In the genomic region with DNA sequence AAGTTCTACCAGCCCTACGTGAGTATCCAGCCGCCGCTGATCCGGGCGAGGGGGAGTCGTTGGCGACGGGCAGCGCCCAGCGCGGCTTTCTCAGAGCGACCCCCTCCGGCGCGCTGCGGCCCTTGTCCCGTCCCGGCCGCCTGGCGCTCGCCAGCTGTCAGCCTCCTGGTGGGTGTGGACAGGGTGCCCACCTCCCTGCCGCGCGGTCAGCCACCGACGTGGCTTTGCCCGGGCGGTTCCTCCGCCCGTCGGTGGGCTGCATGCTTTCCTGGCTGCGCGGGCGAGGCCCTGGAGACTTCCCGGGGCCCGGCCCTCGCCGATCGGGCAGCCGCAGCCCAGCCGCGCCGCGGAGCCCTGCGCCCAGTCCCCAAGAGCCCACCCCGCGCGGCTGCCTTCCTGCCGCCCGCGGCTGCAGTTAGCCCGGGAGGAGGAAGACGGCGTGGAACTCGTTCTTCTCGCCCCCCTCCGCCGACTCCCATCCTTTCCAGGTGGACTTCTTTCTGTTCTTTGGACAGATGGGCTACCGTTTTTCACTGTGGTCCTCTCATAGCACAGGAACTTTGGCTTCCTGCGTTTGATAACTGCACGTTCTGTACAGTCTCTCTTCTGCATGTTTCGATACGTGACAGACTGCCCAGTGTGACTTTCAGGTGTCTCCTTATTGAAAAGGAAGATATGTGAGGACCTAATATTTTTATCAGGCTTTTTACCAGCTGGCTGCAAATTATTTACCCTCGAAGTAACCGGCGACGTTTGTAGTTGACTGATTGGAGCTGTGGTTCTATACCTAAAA, we compare ENCODE assay signal across 8 cellular contexts. TPM values are rescaled to one million over a fixed set of nuclear protein-coding genes. Genes with fewer than 3 reads are reported as not detected.
DNase-seq lines count a peak whose midpoint lies in the region; ATAC-seq and TF ChIP-seq lines count a peak whose summit lies in the region.

No MANE protein-coding gene starts in this region.

- H3K4ac ChIP-seq in neuronal stem cell (ENCODE audit: low read length) = no peak overlapping the region

- no peaks in the 10 kb centered on the region for H3K27me3 Mint-ChIP-seq in CD4-positive, alpha-beta memory T cell

- H3K4me3 Mint-ChIP-seq in CD4-positive, alpha-beta memory T cell = peak overlapping the region; percentile 97 to 99 (median 99)

- TF ChIP-seq EP300 in gastroesophageal sphincter (IDR thresholded peaks at IDR 0.05) = no peak

- peak overlapping the region; percentile 93 for H3K27ac ChIP-seq in CD4-positive, alpha-beta memory T cell (ENCODE audit: low read depth, low read length)
- peak overlapping the region; percentile 89 to 98 (median 97) for H3K27ac ChIP-seq in gastroesophageal sphincter
- no peak overlapping the region for H3K27ac ChIP-seq in neuronal stem cell (replicated peaks; ENCODE audit: low read length)

- 0% methylated on average over 8 to 24 of the region's 67 CpGs for WGBS in gastroesophageal sphincter (ENCODE audit: low coverage in 1 of 2), 2 donors
- no CpG with 5 or more reads among the region's 67 CpGs for WGBS in neuronal stem cell (ENCODE audit: extremely low coverage in 2 of 2, insufficient read length in 2 of 2, insufficient replicate concordance in 1 of 2), 2 donors

- no peaks in the 10 kb centered on the region for H3K79me1 ChIP-seq in neuronal stem cell (ENCODE audit: low read depth, low read length)

- H3K27ac Mint-ChIP-seq in CD4-positive, alpha-beta memory T cell = peak overlapping the region; percentile 86 to 99 (median 98)

- intact Hi-C loops in CD4-positive, alpha-beta memory T cell (cut with micrococcal nuclease) = loop anchor here (5.0 kb wide), 1 partner anchor 670 kb away; no protein-coding TSS in a partner anchor

- H3K23ac ChIP-seq in neuronal stem cell (ENCODE audit: low read depth, low read length, poor library complexity) = peak overlapping the region; percentile 95

- peaks cover 4 to 21% of the 10 kb centered on the region in 2 donors for H3K36me3 Mint-ChIP-seq in CD4-positive, alpha-beta memory T cell

- no peaks in the 10 kb centered on the region for H3K9me3 ChIP-seq in CD4-positive, alpha-beta memory T cell (ENCODE audit: control insufficient read depth in 1 of 2, low read length in 2 of 2)
- H3K9me3 ChIP-seq in gastroesophageal sphincter = no peaks in the 10 kb centered on the region
- no peaks in the 10 kb centered on the region for H3K9me3 ChIP-seq in neuronal stem cell (replicated peaks in 1 of 2; ENCODE audit: control insufficient read depth in 2 of 2, insufficient read depth in 1 of 2, low read depth in 1 of 2, low read length in 2 of 2)

- no peak overlapping the region for H2AK5ac ChIP-seq in neuronal stem cell (ENCODE audit: low read depth, low read length)

- peak overlapping the region; percentile 92 for H3K18ac ChIP-seq in neuronal stem cell (ENCODE audit: low read length)

- peak overlapping the region; percentile 85 for H2BK15ac ChIP-seq in neuronal stem cell (ENCODE audit: low read length)

- no peak overlapping the region for H2BK12ac ChIP-seq in neuronal stem cell (ENCODE audit: low read length)

- H3K9me3 Mint-ChIP-seq in CD4-positive, alpha-beta memory T cell = no peaks in the 10 kb centered on the region

- H2AFZ ChIP-seq in neuronal stem cell (ENCODE audit: low read length) = peak overlapping the region; percentile 87

- H2BK5ac ChIP-seq in neuronal stem cell (ENCODE audit: low read length) = no peak overlapping the region

- peaks cover 35 to 68% (median 49%) of the 10 kb centered on the region in 4 donors for H3K4me1 Mint-ChIP-seq in CD4-positive, alpha-beta memory T cell

- H4K8ac ChIP-seq in neuronal stem cell (ENCODE audit: low read depth, low read length) = no peak overlapping the region

- peak overlapping the region; percentile 59 for H3K4me2 ChIP-seq in neuronal stem cell (ENCODE audit: insufficient read depth, low read length, poor library complexity, severe bottlenecking)

- H3K9ac ChIP-seq in neuronal stem cell (ENCODE audit: low read depth, low read length, poor library complexity) = peak overlapping the region; percentile 90

- H3K27me3 ChIP-seq in CD4-positive, alpha-beta memory T cell (ENCODE audit: insufficient read depth, low read length) = no peaks in the 10 kb centered on the region
- H3K27me3 ChIP-seq in gastroesophageal sphincter (no peaks in the 10 kb centered on the region), neuronal stem cell (ENCODE audit: control insufficient read depth in 3 of 3, insufficient read depth in 3 of 3, low read depth in 1 of 3, low read length in 3 of 3) (no peaks in the 10 kb centered on the region)

- DNase-seq in CD4-positive, alpha-beta memory T cell = peak in 2 of 5 donors; percentile 30 to 35
- DNase-seq in NCI-H510A (lab: John Stamatoyannopoulos, UW) (peak; percentile 18), neuronal stem cell (ENCODE audit: low spot score) (no peak), NCI-H2107 (lab: John Stamatoyannopoulos, UW) (no peak)
- peak; percentile 8 for DNase-seq in activated T-helper 9 cell treated with anti-CD3 and anti-CD28 coated beads, Interleukin-2, amount 50 U/mL, for 16 hours (ENCODE audit: low read depth)

- POLR2A ChIA-PET in CD4-positive, alpha-beta memory T cell (lab: Charles Lee; ENCODE audit: partially characterized antibody) = interaction anchor here (0.7 to 5.8 kb wide), 7 partner anchors 11 to 546 kb away, joined by 4 to 59 read pairs (median 5); a partner anchor contains a TSS

- no peak for TF ChIP-seq POLR2A in gastroesophageal sphincter (IDR thresholded peaks at IDR 0.05)

- TF ChIP-seq CTCF in gastroesophageal sphincter (IDR thresholded peaks at IDR 0.05) = peak in 3 of 4 experiments; percentile 27 to 62 (median 34)

- CTCF ChIA-PET in CD4-positive, alpha-beta memory T cell (lab: Charles Lee; ENCODE audit: partially characterized antibody) = interaction anchor here (1.5 kb wide), 1 partner anchor 208 kb away, joined by 7 read pairs; no protein-coding TSS in a partner anchor

- ATAC-seq in GM18861 (IDR thresholded peaks at IDR 0.05; ENCODE audit: unreplicated experiment) (peak; percentile 27), HG03039 (IDR thresholded peaks at IDR 0.05; ENCODE audit: unreplicated experiment) (peak; percentile 28), gastroesophageal sphincter (peak; percentile 69)

- H3K4me1 ChIP-seq in CD4-positive, alpha-beta memory T cell (ENCODE audit: insufficient read depth, low read length) = peaks cover 55% of the 10 kb centered on the region
- H3K4me1 ChIP-seq in gastroesophageal sphincter = peaks cover 8 to 78% (median 25%) of the 10 kb centered on the region in 3 donors
- H3K4me1 ChIP-seq in neuronal stem cell (ENCODE audit: control insufficient read depth in 2 of 2, insufficient read depth in 1 of 2, low read depth in 1 of 2, low read length in 2 of 2) = peaks cover 2 to 6% of the 10 kb centered on the region in 2 donors

- H3K4me3 ChIP-seq in CD4-positive, alpha-beta memory T cell (ENCODE audit: low read length in 2 of 2) = peak overlapping the region; percentile 79 to 83
- peak overlapping the region; percentile 85 to 86 for H3K4me3 ChIP-seq in gastroesophageal sphincter
- peak overlapping the region; percentile 64 to 96 for H3K4me3 ChIP-seq in neuronal stem cell (ENCODE audit: low read length in 2 of 2)

- peak overlapping the region; percentile 81 for H2BK120ac ChIP-seq in neuronal stem cell (ENCODE audit: low read depth, low read length)

- H3K14ac ChIP-seq in neuronal stem cell (ENCODE audit: low read length) = peak overlapping the region; percentile 56

- H3K36me3 ChIP-seq in CD4-positive, alpha-beta memory T cell (ENCODE audit: insufficient read depth, low read length) = no peaks in the 10 kb centered on the region
- H3K36me3 ChIP-seq in gastroesophageal sphincter (peaks cover 0 to 3% of the 10 kb centered on the region in 2 donors), neuronal stem cell (replicated peaks in 1 of 2; ENCODE audit: control insufficient read depth in 2 of 2, insufficient read depth in 2 of 2, low read length in 2 of 2) (peaks cover 0 to 16% of the 10 kb centered on the region in 2 donors)

- no peak overlapping the region for H4K91ac ChIP-seq in neuronal stem cell (ENCODE audit: low read depth, low read length, poor library complexity)

RNA-seq across cellular contexts. Expression of a gene that starts 0.6 kb away (rescaled TPM):
- 10 to 100 TPM; 44.5 to 46.3 TPM for total RNA-seq in CD4-positive, alpha-beta memory T cell
- polyA plus RNA-seq in CD4-positive, alpha-beta memory T cell = 10 to 100 TPM; 69.4 to 97.3 TPM
- total RNA-seq in gastroesophageal sphincter = 100 to 1,000 TPM in 2 of 4 donors, 10 to 100 TPM in 2; 62.1 to 200 (median 99.5) TPM
- 42.0 TPM for polyA plus RNA-seq in neuronal stem cell (2013, experiment 1 of 2)
- polyA plus RNA-seq in neuronal stem cell (2013, experiment 2 of 2) = 44.5 TPM

RNA-seq across cellular contexts. Expression of a gene that starts 0.9 kb away (rescaled TPM):
- total RNA-seq in CD4-positive, alpha-beta memory T cell = 10 to 100 TPM; 84.7 to 85.9 TPM
- 100 to 1,000 TPM in 1 of 2 donors, 10 to 100 TPM in 1; 98.5 to 133 TPM for polyA plus RNA-seq in CD4-positive, alpha-beta memory T cell
- total RNA-seq in gastroesophageal sphincter = 10 to 100 TPM; 36.5 to 73.0 (median 48.7) TPM
- 44.8 TPM for polyA plus RNA-seq in neuronal stem cell (2013, experiment 1 of 2)
- 41.8 TPM for polyA plus RNA-seq in neuronal stem cell (2013, experiment 2 of 2)

RNA-seq across cellular contexts. Expression of a gene that starts 25.8 kb away (rescaled TPM):
- 1 to 10 TPM; 1.1 to 1.4 TPM for total RNA-seq in CD4-positive, alpha-beta memory T cell
- polyA plus RNA-seq in CD4-positive, alpha-beta memory T cell = not detected
- total RNA-seq in gastroesophageal sphincter = 10 to 100 TPM in 3 of 4 donors, 1 to 10 TPM in 1; 9.7 to 29.9 (median 13.3) TPM
- 16.9 TPM for polyA plus RNA-seq in neuronal stem cell (2013, experiment 1 of 2)
- 19.1 TPM for polyA plus RNA-seq in neuronal stem cell (2013, experiment 2 of 2)

Comparison
In these comparisons a context has a peak if more than half of its experiments do, and no peak if none do; other contexts are left out.
1. DNase-seq: peak in NCI-H510A (single experiment) and activated T-helper 9 cell treated with anti-CD3 and anti-CD28 coated beads, Interleukin-2, amount 50 U/mL, for 16 hours (single experiment); none in neuronal stem cell (single experiment) and NCI-H2107 (single experiment).
2. RNA of a gene that starts 25.8 kb away (total RNA-seq): 9.7 to 29.9 TPM in gastroesophageal sphincter; 1.1 to 1.4 TPM in CD4-positive, alpha-beta memory T cell; every median in the first group is over 4 times any median in the second.
3. Peak in every context shown above with its lines, with median percentiles within 50 percentile points of each other: H3K4me3 ChIP-seq and ATAC-seq.